Comparison of ENCODE assay signal across 11 cellular contexts in genomic region chr2:115290478-115290877, GRCh38.
"Had no signal": no experiment of that assay in that cellular context is flagged by ENCODE, and none has a peak within 500 bp of the region (broad histone marks: within the 10 kb centered on the region; RNA-seq: fewer than 3 reads in every experiment).

No MANE protein-coding gene starts in this region.

- H3K27ac ChIP-seq: GM23248 had no signal

- H2AFZ ChIP-seq: GM23248, GM23338 had no signal

- ATAC-seq: GM23338, HCT116 had no signal

- H3K4me2 ChIP-seq: GM23338 had no signal

- FAIRE-seq: H1, H54 had no signal

- H3K36me3 ChIP-seq: HAP-1 had no signal

- H3K9ac ChIP-seq: GM23248 had no signal

- H3K4me3 ChIP-seq: GM23248, GM23338, HAP-1 had no signal

- H3K9me3 ChIP-seq: HAP-1 had no signal

- DNase-seq: GM23248, GOT3, H7, H9, HCEC 1CT, HFFc6 had no signal
